Comparison of ENCODE assay signal across 16 cellular contexts in the genomic region with DNA sequence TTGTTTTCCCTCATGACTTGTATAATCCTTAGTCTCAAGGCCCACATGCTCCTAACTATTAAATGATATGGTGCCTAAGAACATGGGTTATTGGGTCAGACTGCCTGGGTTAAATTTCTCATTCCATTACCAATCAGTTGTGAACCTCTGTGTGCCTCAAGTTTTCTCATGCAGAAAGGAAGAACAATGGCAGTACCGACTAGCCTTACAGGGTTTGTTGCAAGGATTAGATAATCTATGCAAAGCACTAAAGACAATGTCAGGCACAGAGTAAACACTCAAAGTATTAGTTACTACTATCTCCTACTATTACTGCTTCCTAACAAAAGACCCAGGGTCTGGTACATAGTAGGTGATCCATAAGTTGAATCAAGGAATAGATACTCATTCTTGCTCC.
"Had no signal": no experiment of that assay in that cellular context is flagged by ENCODE, and none has a peak within 500 bp of the region (broad histone marks: within the 10 kb centered on the region; RNA-seq: fewer than 3 reads in every experiment).

No MANE protein-coding gene starts in this region.

- H3K27ac ChIP-seq: coronary artery, gastrocnemius medialis, heart right ventricle, left ventricle myocardium inferior, sigmoid colon, testis had no signal

- FAIRE-seq: astrocyte, keratinocyte had no signal

- DNase-seq: activated CD4-positive, CD25-positive, alpha-beta regulatory T cell treated with anti-CD3 and anti-CD28 coated beads, Interleukin-2, amount 50 U/mL, for 72 hours; activated naive CD8-positive, alpha-beta T cell treated with anti-CD3 and anti-CD28 coated beads, Interleukin-2, amount 50 U/mL, for 24 hours; activated T-cell treated with anti-CD3 and anti-CD28 coated beads for 4 hours; effector CD8-positive, alpha-beta T cell; gastrocnemius medialis; heart right ventricle; left ventricle myocardium inferior; nephron progenitor cell; sigmoid colon; stimulated activated CD4-positive, alpha-beta T cell treated with anti-CD3 and anti-CD28 coated beads, Interleukin-2, amount 100 ng/mL, for 24 hours; stimulated activated naive CD4-positive, alpha-beta T cell treated with Interleukin-2 at 50 U/mL for 16 hours; testis had no signal

- H3K9me3 ChIP-seq: gastrocnemius medialis, testis had no signal

- H3K27ac Mint-ChIP-seq: nephron progenitor cell; T-helper 2 cell treated with Interferon-gamma antibody and Interleukin-4, amounts not matched to agents 5 μg/mL and 100 μg/mL, for 36 hours had no signal

- H3K27me3 ChIP-seq: gastrocnemius medialis, heart right ventricle, sigmoid colon, testis had no signal

- H3K4me3 Mint-ChIP-seq: activated naive CD8-positive, alpha-beta T cell treated with anti-CD3 and anti-CD28 coated beads, Interleukin-2, amount 50 U/mL, for 24 hours; nephron progenitor cell; T-helper 2 cell treated with Interferon-gamma antibody and Interleukin-4, amounts not matched to agents 5 μg/mL and 100 μg/mL, for 36 hours had no signal

- H3K27me3 Mint-ChIP-seq: activated naive CD8-positive, alpha-beta T cell treated with anti-CD3 and anti-CD28 coated beads, Interleukin-2, amount 50 U/mL, for 24 hours had no signal

- H3K4me1 ChIP-seq: gastrocnemius medialis, left ventricle myocardium inferior, sigmoid colon, testis had no signal

- H3K4me3 ChIP-seq: coronary artery, gastrocnemius medialis, heart right ventricle, left ventricle myocardium inferior, sigmoid colon, testis had no signal

- ATAC-seq: gastrocnemius medialis, heart right ventricle had no signal
